8 cellular contexts compared by ENCODE assay signal in genomic region chr2:72892506-72893173, GRCh38. TPM values are rescaled to one million over a fixed set of nuclear protein-coding genes. Genes with fewer than 3 reads are reported as not detected.
DNase-seq lines count a peak whose midpoint lies in the region; ATAC-seq and TF ChIP-seq lines count a peak whose summit lies in the region.

No MANE protein-coding gene starts in this region.

- no peaks in the 10 kb centered on the region for H3K9me2 ChIP-seq in OCI-LY7 (ENCODE audit: insufficient read depth, low read length)

- DNase-seq in DMS114 treated with DMSO at 0.1 percent for 48 hours (lab: John Stamatoyannopoulos, UW; ENCODE audit: unreplicated experiment), result peak; percentile 60
- peak; percentile 72 for DNase-seq in HK-2 (ENCODE audit: unreplicated experiment)
- peak; percentile 70 for DNase-seq in OCI-LY7 (ENCODE audit: low spot score)
- peak; percentile 60 to 72 for DNase-seq in activated T-cell treated with anti-CD3 and anti-CD28 coated beads, Interleukin-2, amount 50 U/mL, for 48 hours
- DNase-seq in fibroblast of the aortic adventitia (ENCODE audit: low read depth), result peak; percentile 77

- peaks cover 98% of the 10 kb centered on the region for H3K27me3 ChIP-seq in neutrophil

- no peaks in the 10 kb centered on the region for H3K9me3 ChIP-seq in OCI-LY7 (ENCODE audit: low read length)
- no peaks in the 10 kb centered on the region for H3K9me3 ChIP-seq in neutrophil

- no TSS peak for BruUV-seq in OCI-LY7 (replicated peaks; lab: Mats Ljungman, UMichigan)

- no peak overlapping the region for H3K4me2 ChIP-seq in OCI-LY7 (ENCODE audit: low read length)

- no peak overlapping the region for H2AFZ ChIP-seq in OCI-LY7 (ENCODE audit: low read length)

- H3K79me2 ChIP-seq in OCI-LY7 (ENCODE audit: insufficient read depth, low read depth, low read length), result no peaks in the 10 kb centered on the region

- H3K36me3 ChIP-seq in OCI-LY7 (ENCODE audit: insufficient read depth, low read length), result no peaks in the 10 kb centered on the region
- H3K36me3 ChIP-seq in neutrophil, result no peaks in the 10 kb centered on the region

- POLR2A ChIA-PET in OCI-LY7 (lab: Charles Lee), result interaction anchor here (0.6 to 1.6 kb wide), 2 partner anchors 261 to 756 kb away, joined by 3 to 4 read pairs; no protein-coding TSS in a partner anchor

- H3K4me1 ChIP-seq in OCI-LY7 (ENCODE audit: insufficient read depth, low read length, poor library complexity, severe bottlenecking), result no peaks in the 10 kb centered on the region
- peaks cover 12 to 15% of the 10 kb centered on the region in 2 experiments for H3K4me1 ChIP-seq in neutrophil (ENCODE audit: control insufficient read depth in 1 of 2, insufficient read depth in 1 of 2, low read depth in 1 of 2, low read length in 1 of 2)

- peak; percentile 79 for TF ChIP-seq CTCF in OCI-LY7 (conservative IDR thresholded peaks at IDR 0.05; ENCODE audit: low read length)
- peak; percentile 90 for TF ChIP-seq CTCF in fibroblast of the aortic adventitia (IDR thresholded peaks at IDR 0.05; ENCODE audit: insufficient read depth, low read length)
- peak; percentile 15 for TF ChIP-seq CTCF in neutrophil (IDR thresholded peaks at IDR 0.05)

- CTCF ChIA-PET in OCI-LY7 (lab: Charles Lee; ENCODE audit: unreplicated experiment), result interaction anchor here (0.6 kb wide), 2 partner anchors 282 to 286 kb away, joined by 3 read pairs; no protein-coding TSS in a partner anchor

- no peaks in the 10 kb centered on the region for H4K20me1 ChIP-seq in OCI-LY7 (ENCODE audit: insufficient read depth, low read length)

- ATAC-seq in GM19463 (IDR thresholded peaks at IDR 0.05; ENCODE audit: unreplicated experiment) (peak; percentile 46), GM21723 (IDR thresholded peaks at IDR 0.05; ENCODE audit: unreplicated experiment) (no peak)

- intact Hi-C loops in OCI-LY7 (cut with micrococcal nuclease; ENCODE audit: unreplicated experiment), result loop anchor here (1.0 to 5.0 kb wide), 3 partner anchors 81 to 285 kb away; no protein-coding TSS in a partner anchor

- no peak overlapping the region for H3K4me3 ChIP-seq in OCI-LY7 (ENCODE audit: low read depth, low read length, poor library complexity, severe bottlenecking)
- H3K4me3 ChIP-seq in fibroblast of the aortic adventitia (ENCODE audit: low read depth, low read length), result no peak overlapping the region
- H3K4me3 ChIP-seq in neutrophil (ENCODE audit: low read depth in 1 of 2, low read length in 1 of 2), result no peak overlapping the region

- H3K27ac ChIP-seq in OCI-LY7 (ENCODE audit: low read depth, low read length, poor library complexity, severe bottlenecking), result no peak overlapping the region
- no peak overlapping the region for H3K27ac ChIP-seq in neutrophil

RNA-seq across cellular contexts. Expression of gene SPR, which starts 5.4 kb away (rescaled TPM):
- total RNA-seq in OCI-LY7 (2014; rRNA removed; shearing (Covaris generic)), result not detected in 2 replicates
- total RNA-seq in OCI-LY7 (2022) (not detected in 2 replicates), fibroblast of the aortic adventitia (ENCODE audit: low replicate concordance) (14.3 and 58.3 TPM in 2 replicates)

RNA-seq across cellular contexts. Expression of gene EMX1, which starts 24.7 kb away (rescaled TPM):
- not detected in 2 replicates for total RNA-seq in OCI-LY7 (2014; rRNA removed; shearing (Covaris generic))
- not detected in 2 replicates for total RNA-seq in OCI-LY7 (2022)
- not detected in 2 replicates for total RNA-seq in fibroblast of the aortic adventitia (ENCODE audit: low replicate concordance)

Comparison
In these comparisons a context has a peak if more than half of its experiments do, and no peak if none do; other contexts are left out.
1. CTCF ChIP-seq: peak in every context shown above with its lines; median percentile 90 in fibroblast of the aortic adventitia; 79 in OCI-LY7; 15 in neutrophil.
2. RNA of gene SPR, which starts 5.4 kb away (total RNA-seq): 14.3 to 58.3 TPM in fibroblast of the aortic adventitia; not detected in OCI-LY7; every median in the first group is over 10 times any median in the second.
3. Peak in every context shown above with its lines, with median percentiles within 50 percentile points of each other: DNase-seq.